22 cellular contexts compared by ENCODE assay signal in the genomic region with DNA sequence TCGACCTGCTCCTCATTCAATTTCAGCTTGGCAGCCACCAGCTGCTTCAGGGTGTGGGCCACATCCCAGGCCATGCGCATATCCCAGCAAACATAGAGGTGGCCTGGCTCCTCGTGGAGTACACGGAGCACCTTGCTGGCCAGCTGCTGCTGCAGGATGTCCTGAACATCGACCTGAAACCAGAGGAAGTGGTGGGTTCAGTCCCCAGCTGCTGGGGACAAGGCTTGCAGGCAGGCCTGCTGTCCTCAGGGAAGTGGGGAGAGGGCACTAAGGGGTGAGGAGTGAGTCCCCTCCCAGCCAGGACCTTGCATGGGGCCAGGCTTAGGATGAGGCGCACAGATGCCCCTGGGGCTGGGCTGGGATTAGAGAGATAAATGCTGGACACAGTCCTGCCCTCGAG. TPM values are rescaled to one million over a fixed set of nuclear protein-coding genes. Genes with fewer than 3 reads are reported as not detected.
DNase-seq lines count a peak whose midpoint lies in the region; ATAC-seq, FAIRE-seq and TF ChIP-seq lines count a peak whose summit lies in the region.
"Had no signal": no experiment of that assay in that cellular context is flagged by ENCODE, and none has a peak within 500 bp of the region (broad histone marks: within the 10 kb centered on the region; RNA-seq: fewer than 3 reads in every experiment).

No MANE protein-coding gene starts in this region.

- H3K9me3 ChIP-seq in right cardiac atrium (ENCODE audit: control insufficient read depth, low read length), result no peaks in the 10 kb centered on the region
- no peaks in the 10 kb centered on the region for H3K9me3 ChIP-seq in left ventricle myocardium inferior (replicated peaks)
- no peaks in the 10 kb centered on the region for H3K9me3 ChIP-seq in kidney (ENCODE audit: control insufficient read depth in 1 of 2, low read length in 2 of 2)
- no peaks in the 10 kb centered on the region for H3K9me3 ChIP-seq in osteoblast (ENCODE audit: low read depth, low read length)

- H3K27me3 ChIP-seq in right cardiac atrium (ENCODE audit: control insufficient read depth, insufficient read depth) (no peaks in the 10 kb centered on the region), left ventricle myocardium inferior (ENCODE audit: low read depth) (peaks cover 5% of the 10 kb centered on the region), osteoblast (ENCODE audit: insufficient read depth, low read length) (no peaks in the 10 kb centered on the region)

- H2AFZ ChIP-seq in osteoblast (ENCODE audit: low read length), result no peak overlapping the region
- H2AFZ ChIP-seq: GM23248 had no signal

- TF ChIP-seq CTCF in left ventricle myocardium inferior (IDR thresholded peaks at IDR 0.05; ENCODE audit: borderline replicate concordance) (no peak), kidney (IDR thresholded peaks at IDR 0.05; ENCODE audit: borderline replicate concordance, extremely low read depth, insufficient read depth) (no peak), osteoblast (IDR thresholded peaks at IDR 0.05; ENCODE audit: extremely low read depth, low read depth, low read length) (no peak)

- H3K36me3 ChIP-seq in left ventricle myocardium inferior, result no peaks in the 10 kb centered on the region
- no peaks in the 10 kb centered on the region for H3K36me3 ChIP-seq in kidney (ENCODE audit: control insufficient read depth in 1 of 2, insufficient read depth in 2 of 2, low read length in 2 of 2)
- H3K36me3 ChIP-seq in osteoblast (ENCODE audit: insufficient read depth, low read length), result no peaks in the 10 kb centered on the region

- FAIRE-seq in kidney (lab: Jason Lieb, UNC), result no peak
- FAIRE-seq: A204.1, G401.6, GM12892, GM19239, H1 had no signal

- no peaks in the 10 kb centered on the region for H3K4me1 ChIP-seq in right cardiac atrium (ENCODE audit: control insufficient read depth, insufficient read depth, low read length)
- peaks cover 14% of the 10 kb centered on the region for H3K4me1 ChIP-seq in left ventricle myocardium inferior
- H3K4me1 ChIP-seq in kidney (ENCODE audit: control insufficient read depth in 1 of 2, insufficient read depth in 1 of 2, low read depth in 1 of 2, low read length in 2 of 2), result no peaks in the 10 kb centered on the region
- no peaks in the 10 kb centered on the region for H3K4me1 ChIP-seq in osteoblast (ENCODE audit: insufficient read depth, low read length)

- 70% methylated on average over 7 of the region's 7 CpGs for WGBS in right cardiac atrium

- DNase-seq in right cardiac atrium, result peak in 2 of 3 donors; percentile 29 to 32
- DNase-seq in left ventricle myocardium inferior, result no peak
- DNase-seq in kidney, result peak; percentile 56
- DNase-seq in osteoblast (ENCODE audit: insufficient read length, low spot score, missing footprints), result peak; percentile 11
- no peak for DNase-seq in substantia nigra (lab: John Stamatoyannopoulos, UW)
- DNase-seq in NCI-H1694 (lab: John Stamatoyannopoulos, UW), result no peak
- DNase-seq in amygdala (lab: John Stamatoyannopoulos, UW), result no peak
- DNase-seq: C1 segment of cervical spinal cord; Calu3; CD4-positive, alpha-beta memory T cell; COR-L47; DMS53; DMS79 treated with DMSO at 0.1 percent for 48 hours; GM23248; H7; HCEC 1CT had no signal

- H3K4me3 ChIP-seq in right cardiac atrium (ENCODE audit: low read length) (no peak overlapping the region), left ventricle myocardium inferior (no peak overlapping the region), kidney (ENCODE audit: low read length in 2 of 2) (no peak overlapping the region), osteoblast (ENCODE audit: insufficient read depth, low read length) (no peak overlapping the region)
- H3K4me3 ChIP-seq: GM23248 had no signal

- H3K27ac ChIP-seq in right cardiac atrium (ENCODE audit: low read length), result no peak overlapping the region
- H3K27ac ChIP-seq in left ventricle myocardium inferior (replicated peaks), result no peak overlapping the region
- no peak overlapping the region for H3K27ac ChIP-seq in kidney (ENCODE audit: low read depth in 2 of 2, low read length in 2 of 2)
- H3K27ac ChIP-seq in osteoblast (ENCODE audit: low read depth, low read length), result no peak overlapping the region
- H3K27ac ChIP-seq in substantia nigra (ENCODE audit: low read depth, low read length, poor library complexity, severe bottlenecking), result no peak overlapping the region
- H3K27ac ChIP-seq: 22Rv1, GM23248 had no signal

- no peaks in the 10 kb centered on the region for H4K20me1 ChIP-seq in osteoblast (ENCODE audit: insufficient read depth, low read length)

- no peak overlapping the region for H3K4me2 ChIP-seq in osteoblast (ENCODE audit: insufficient read depth, low read length)

- no peak overlapping the region for H3K9ac ChIP-seq in kidney (ENCODE audit: low read length in 2 of 2)
- H3K9ac ChIP-seq: GM23248 had no signal

- intact Hi-C loops in right cardiac atrium (cut with DNase I) (loop anchor here in 3 of 4 donors (5.0 to 10.0 kb wide), 5 partner anchors 101 to 421 kb away; no protein-coding TSS in a partner anchor), left ventricle myocardium inferior (cut with micrococcal nuclease) (loop anchor here (10.0 kb wide), 1 partner anchor 101 kb away; no protein-coding TSS in a partner anchor), kidney (cut with DNase I) (no loop called here)

- ATAC-seq in right cardiac atrium, result no peak

- H3K79me2 ChIP-seq in osteoblast (ENCODE audit: insufficient read depth, low read length), result no peaks in the 10 kb centered on the region

RNA-seq across cellular contexts. Expression of a gene that starts 22.6 kb away (rescaled TPM):
- total RNA-seq in right cardiac atrium, result 10 to 100 TPM in 3 of 4 donors, 1 to 10 TPM in 1; 8.9 to 30.5 (median 22.9) TPM
- polyA plus RNA-seq in right cardiac atrium, result 13.8 TPM
- 15.2 TPM for total RNA-seq in left ventricle myocardium inferior
- 50.8 TPM for total RNA-seq in kidney
- 16.4 TPM for polyA plus RNA-seq in kidney (ENCODE audit: insufficient read depth, low read depth, low replicate concordance)
- total RNA-seq in osteoblast, result 1.4 and 4.7 TPM in 2 replicates

Comparison
In these comparisons a context has a peak if more than half of its experiments do, and no peak if none do; other contexts are left out.
1. DNase-seq: peak in right cardiac atrium (2 of 3), kidney (single experiment) and osteoblast (single experiment); none in left ventricle myocardium inferior (single experiment), substantia nigra (0 of 49), NCI-H1694 (single experiment) and amygdala (0 of 56).